24 cellular contexts compared by ENCODE assay signal in the genomic region with DNA sequence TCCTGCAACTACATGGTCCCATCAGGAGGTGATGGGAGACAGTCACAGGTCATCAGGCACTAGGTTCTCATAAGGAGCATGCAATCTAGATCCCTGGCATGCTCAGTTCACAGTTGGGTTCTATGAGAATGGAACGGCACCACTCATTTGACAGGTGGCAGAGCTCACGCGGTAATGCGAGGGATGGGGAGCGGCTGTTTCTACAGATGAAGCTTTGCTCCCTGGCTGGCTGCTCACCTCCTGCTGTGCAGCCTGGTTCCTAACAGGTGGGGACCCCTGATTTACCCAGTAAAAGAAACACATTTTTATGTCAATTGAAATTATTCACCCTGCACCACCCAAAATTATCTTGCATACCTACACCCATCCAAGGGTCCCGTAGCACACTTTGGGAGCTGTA. TPM values are rescaled to one million over a fixed set of nuclear protein-coding genes. Genes with fewer than 3 reads are reported as not detected.
"Had no signal": no experiment of that assay in that cellular context is flagged by ENCODE, and none has a peak within 500 bp of the region (broad histone marks: within the 10 kb centered on the region; RNA-seq: fewer than 3 reads in every experiment).

No MANE protein-coding gene starts in this region.

- DNase-seq: Kasumi-1, MM.1S, NCI-H1092 treated with DMSO at 0.1 percent for 48 hours, NCI-H1436, NCI-H187, NCI-H2029, NCI-H2081 treated with DMSO at 0.1 percent for 48 hours, NCI-H2171 treated with DMSO at 0.1 percent for 48 hours, NCI-H2227 treated with DMSO at 0.1 percent for 48 hours, NCI-H524 treated with DMSO at 0.1 percent for 48 hours, NCI-H69, NCI-H774, RPMI8226, SHP77 treated with DMSO at 0.1 percent for 48 hours had no signal

- FAIRE-seq: HTR-8/SVneo, K562, RCC 7860 had no signal

- H3K9ac ChIP-seq: KMS-11 had no signal

- H3K36me3 ChIP-seq: SJCRH30 had no signal

- H3K4me1 ChIP-seq: SJCRH30 had no signal

- H3K27me3 ChIP-seq: SJCRH30 had no signal

- H3K9me3 ChIP-seq: SJCRH30 had no signal

- H3K27ac ChIP-seq: HL-60, KMS-11, SJCRH30 had no signal

- ATAC-seq: K562, SK-N-SH treated with all-trans-retinoic acid at 6 μM for 48 hours had no signal

- H3K4me3 ChIP-seq: K562, SJCRH30 had no signal

RNA-seq across cellular contexts. Expression of a gene that starts 55.5 kb away (rescaled TPM):
- total RNA-seq: K562, M059J, NCI-H460, SJCRH30 had no signal
- polyA plus RNA-seq: IgD-negative memory B cell, K562 had no signal
